8 cellular contexts compared by ENCODE assay signal in the genomic region with DNA sequence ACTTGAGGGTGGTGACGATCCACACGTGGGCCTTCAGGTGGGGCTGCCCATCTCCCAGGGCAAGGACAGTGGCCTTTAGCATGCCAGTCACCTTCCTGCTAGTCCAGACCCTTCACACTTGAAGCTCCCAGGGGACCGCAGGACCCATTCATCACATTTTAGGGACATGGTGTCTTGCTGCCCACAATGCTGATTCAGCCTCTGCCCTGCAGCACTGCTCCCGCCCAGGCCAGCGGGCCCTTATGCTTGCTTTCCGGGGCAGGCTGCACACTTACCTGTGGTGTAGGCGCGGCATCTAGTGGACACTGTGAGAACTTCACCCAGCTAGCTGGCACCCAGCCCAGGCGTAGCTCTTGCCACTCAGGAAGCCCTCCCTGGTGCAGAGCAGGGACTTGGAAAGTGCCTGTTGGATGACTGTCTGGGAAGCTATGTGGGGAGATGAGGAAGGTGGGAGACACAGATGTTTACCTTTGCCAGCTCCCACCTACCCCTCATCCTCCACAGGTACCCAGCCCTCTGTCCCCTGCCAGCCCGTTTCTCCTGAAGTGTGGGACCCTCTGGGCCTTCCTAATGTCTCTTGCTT. TPM values are rescaled to one million over a fixed set of nuclear protein-coding genes. Genes with fewer than 3 reads are reported as not detected.
DNase-seq lines count a peak whose midpoint lies in the region; ATAC-seq, FAIRE-seq and TF ChIP-seq lines count a peak whose summit lies in the region.

No MANE protein-coding gene starts in this region.

- H3K27me3 ChIP-seq in astrocyte (ENCODE audit: insufficient read depth, low read length), result peaks cover 7% of the 10 kb centered on the region
- H3K27me3 ChIP-seq in hepatocyte, result no peaks in the 10 kb centered on the region
- H3K27me3 ChIP-seq in gastrocnemius medialis, result no peaks in the 10 kb centered on the region

- H3K4me3 ChIP-seq in astrocyte (ENCODE audit: insufficient read depth, low read depth, low read length) (no peak overlapping the region), hepatocyte (no peak overlapping the region), gastrocnemius medialis (no peak overlapping the region)

- in situ Hi-C loops in gastrocnemius medialis (cut with MboI; ENCODE audit: low sequenced_read_pairs in 4 of 4), result loop anchor here (5.0 to 25.0 kb wide), 7 partner anchors 114 to 259 kb away; a partner anchor contains a TSS

- ATAC-seq in HG02623 (IDR thresholded peaks at IDR 0.05; ENCODE audit: unreplicated experiment) (peak; percentile 74), gastrocnemius medialis (peak; percentile 77 to 83), HG03378 (IDR thresholded peaks at IDR 0.05; ENCODE audit: unreplicated experiment) (no peak)

- TF ChIP-seq POLR2A in gastrocnemius medialis (IDR thresholded peaks at IDR 0.05), result no peak

- peaks cover 25% of the 10 kb centered on the region for H3K27me3 Mint-ChIP-seq in astrocyte (ENCODE audit: low read depth, unreplicated experiment)

- intact Hi-C loops in gastrocnemius medialis (cut with DNase I; ENCODE audit: low total_unique reads), result loop anchor here (1.0 to 5.0 kb wide), 4 partner anchors 130 to 414 kb away; a partner anchor contains a TSS

- peaks cover 5% of the 10 kb centered on the region for H3K9me3 Mint-ChIP-seq in astrocyte (ENCODE audit: unreplicated experiment)

- H3K9me2 ChIP-seq in hepatocyte (replicated peaks; ENCODE audit: insufficient read depth), result no peaks in the 10 kb centered on the region

- no peak for FAIRE-seq in astrocyte (lab: Jason Lieb, UNC)

- H3K4me1 Mint-ChIP-seq in astrocyte (ENCODE audit: low read depth, unreplicated experiment), result peaks cover 14% of the 10 kb centered on the region

- H3K4me1 ChIP-seq in astrocyte (ENCODE audit: insufficient read depth, low read length) (peaks cover 15% of the 10 kb centered on the region), hepatocyte (ENCODE audit: insufficient read depth) (no peaks in the 10 kb centered on the region), gastrocnemius medialis (no peaks in the 10 kb centered on the region)

- H4K20me1 ChIP-seq in astrocyte (ENCODE audit: insufficient read depth, low read length) (peaks cover 3% of the 10 kb centered on the region), hepatocyte (ENCODE audit: insufficient read depth, poor library complexity, severe bottlenecking) (no peaks in the 10 kb centered on the region)

- H3K36me3 Mint-ChIP-seq in astrocyte (ENCODE audit: low read depth, unreplicated experiment), result no peaks in the 10 kb centered on the region

- no peak overlapping the region for H3K4me3 Mint-ChIP-seq in astrocyte (ENCODE audit: unreplicated experiment)

- no peak overlapping the region for H3K27ac ChIP-seq in astrocyte (ENCODE audit: low read depth, low read length)
- H3K27ac ChIP-seq in hepatocyte, result no peak overlapping the region
- H3K27ac ChIP-seq in gastrocnemius medialis, result no peak overlapping the region

- TF ChIP-seq CTCF in astrocyte (IDR thresholded peaks at IDR 0.05; ENCODE audit: insufficient read depth, low read depth, low read length), result peak; percentile 86
- peak; percentile 96 for TF ChIP-seq CTCF in hepatocyte (IDR thresholded peaks at IDR 0.05; ENCODE audit: poor library complexity)
- TF ChIP-seq CTCF in gastrocnemius medialis (IDR thresholded peaks at IDR 0.05 in 4 of 5, conservative IDR thresholded peaks at IDR 0.05 in 1 of 5), result peak; percentile 95 to 99 (median 98)

- H3K4me2 ChIP-seq in astrocyte (ENCODE audit: low read length), result no peak overlapping the region
- H3K4me2 ChIP-seq in hepatocyte, result no peak overlapping the region

- H2AFZ ChIP-seq in astrocyte (ENCODE audit: low read depth, low read length), result no peak overlapping the region
- no peak overlapping the region for H2AFZ ChIP-seq in hepatocyte

- peak overlapping the region; percentile 1 for H3K9ac ChIP-seq in astrocyte (ENCODE audit: low read length)

- WGBS in hepatocyte (ENCODE audit: low lambda C conversion rate, missing lambda C conversion rate), result 25% methylated on average over 10 of the region's 10 CpGs

- H3K9me3 ChIP-seq in astrocyte (ENCODE audit: insufficient read depth, low read depth, low read length) (no peaks in the 10 kb centered on the region), hepatocyte (ENCODE audit: low read depth) (no peaks in the 10 kb centered on the region), gastrocnemius medialis (no peaks in the 10 kb centered on the region)

- H3K27ac Mint-ChIP-seq in astrocyte (ENCODE audit: unreplicated experiment), result no peak overlapping the region

- DNase-seq in GM04504 (ENCODE audit: low read depth) (peak; percentile 63), NCI-H2029 (lab: John Stamatoyannopoulos, UW) (peak; percentile 85), T1000 (lab: John Stamatoyannopoulos, UW) (peak; percentile 87), astrocyte (ENCODE audit: low read depth) (peak; percentile 59), hepatocyte (ENCODE audit: low spot score) (peak; percentile 93), gastrocnemius medialis (peak; percentile 72 to 81)

- H3K79me2 ChIP-seq in astrocyte (ENCODE audit: insufficient read depth, low read length) (no peaks in the 10 kb centered on the region), hepatocyte (no peaks in the 10 kb centered on the region)

- no peaks in the 10 kb centered on the region for H3K36me3 ChIP-seq in astrocyte (ENCODE audit: insufficient read depth, low read length)
- H3K36me3 ChIP-seq in hepatocyte (replicated peaks; ENCODE audit: insufficient read depth, low read depth), result no peaks in the 10 kb centered on the region
- H3K36me3 ChIP-seq in gastrocnemius medialis, result no peaks in the 10 kb centered on the region

RNA-seq across cellular contexts. Expression of a gene that starts 26.3 kb away (rescaled TPM):
- 36.3 and 38.7 TPM in 2 replicates for total RNA-seq in astrocyte
- total RNA-seq in hepatocyte, result 29.6 and 30.7 TPM in 2 replicates
- polyA plus RNA-seq in hepatocyte, result 14.7 and 20.4 TPM in 2 replicates
- total RNA-seq in gastrocnemius medialis, result 10 to 100 TPM; 26.0 to 45.5 (median 33.2) TPM
